In genomic region chr1:19484338-19484792, GRCh38 we compare ENCODE assay signal across 1 cellular context.
TF ChIP-seq lines count a peak whose summit lies in the region.

No MANE protein-coding gene starts in this region.

TF ChIP-seq in K562, 482 proteins besides CTCF, POLR2A, EP300 and RAD21 (continued from another document):
- TF ChIP-seq, protein P1, sequence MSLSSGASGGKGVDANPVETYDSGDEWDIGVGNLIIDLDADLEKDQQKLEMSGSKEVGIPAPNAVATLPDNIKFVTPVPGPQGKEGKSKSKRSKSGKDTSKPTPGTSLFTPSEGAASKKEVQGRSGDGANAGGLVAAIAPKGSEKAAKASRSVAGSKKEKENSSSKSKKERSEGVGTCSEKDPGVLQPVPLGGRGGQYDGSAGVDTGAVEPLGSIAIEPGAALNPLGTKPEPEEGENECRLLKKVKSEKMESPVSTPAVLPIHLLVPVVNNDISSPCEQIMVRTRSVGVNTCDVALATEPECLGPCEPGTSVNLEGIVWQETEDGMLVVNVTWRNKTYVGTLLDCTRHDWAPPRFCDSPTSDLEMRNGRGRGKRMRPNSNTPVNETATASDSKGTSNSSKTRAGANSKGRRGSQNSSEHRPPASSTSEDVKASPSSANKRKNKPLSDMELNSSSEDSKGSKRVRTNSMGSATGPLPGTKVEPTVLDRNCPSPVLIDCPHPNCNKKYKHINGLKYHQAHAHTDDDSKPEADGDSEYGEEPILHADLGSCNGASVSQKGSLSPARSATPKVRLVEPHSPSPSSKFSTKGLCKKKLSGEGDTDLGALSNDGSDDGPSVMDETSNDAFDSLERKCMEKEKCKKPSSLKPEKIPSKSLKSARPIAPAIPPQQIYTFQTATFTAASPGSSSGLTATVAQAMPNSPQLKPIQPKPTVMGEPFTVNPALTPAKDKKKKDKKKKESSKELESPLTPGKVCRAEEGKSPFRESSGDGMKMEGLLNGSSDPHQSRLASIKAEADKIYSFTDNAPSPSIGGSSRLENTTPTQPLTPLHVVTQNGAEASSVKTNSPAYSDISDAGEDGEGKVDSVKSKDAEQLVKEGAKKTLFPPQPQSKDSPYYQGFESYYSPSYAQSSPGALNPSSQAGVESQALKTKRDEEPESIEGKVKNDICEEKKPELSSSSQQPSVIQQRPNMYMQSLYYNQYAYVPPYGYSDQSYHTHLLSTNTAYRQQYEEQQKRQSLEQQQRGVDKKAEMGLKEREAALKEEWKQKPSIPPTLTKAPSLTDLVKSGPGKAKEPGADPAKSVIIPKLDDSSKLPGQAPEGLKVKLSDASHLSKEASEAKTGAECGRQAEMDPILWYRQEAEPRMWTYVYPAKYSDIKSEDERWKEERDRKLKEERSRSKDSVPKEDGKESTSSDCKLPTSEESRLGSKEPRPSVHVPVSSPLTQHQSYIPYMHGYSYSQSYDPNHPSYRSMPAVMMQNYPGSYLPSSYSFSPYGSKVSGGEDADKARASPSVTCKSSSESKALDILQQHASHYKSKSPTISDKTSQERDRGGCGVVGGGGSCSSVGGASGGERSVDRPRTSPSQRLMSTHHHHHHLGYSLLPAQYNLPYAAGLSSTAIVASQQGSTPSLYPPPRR (CRISPR knock-in tag; IDR thresholded peaks at IDR 0.05; ENCODE audit: borderline replicate concordance): no peak
- TF ChIP-seq TFAM (CRISPR knock-in tag; conservative IDR thresholded peaks at IDR 0.05) (no peak), ZNF445 (CRISPR knock-in tag; IDR thresholded peaks at IDR 0.05; ENCODE audit: low read depth) (no peak), COPS2 (conservative IDR thresholded peaks at IDR 0.05) (no peak), ARID2 (IDR thresholded peaks at IDR 0.05) (no peak), TOE1 (IDR thresholded peaks at IDR 0.05; ENCODE audit: borderline replicate concordance) (no peak), TOE1 (CRISPR knock-in tag; IDR thresholded peaks at IDR 0.05; ENCODE audit: borderline replicate concordance, low read depth) (no peak), BDP1 (IDR thresholded peaks at IDR 0.05; ENCODE audit: insufficient read depth, insufficient read length) (no peak), TCF7L2 (IDR thresholded peaks at IDR 0.05; ENCODE audit: low read depth, low read length) (no peak), ZNF121 (CRISPR knock-in tag; conservative IDR thresholded peaks at IDR 0.05) (no peak), SMAD3 (CRISPR knock-in tag; conservative IDR thresholded peaks at IDR 0.05) (no peak), WHSC1 (IDR thresholded peaks at IDR 0.05; ENCODE audit: low read length) (no peak), NFRKB (IDR thresholded peaks at IDR 0.05; ENCODE audit: low read depth) (no peak), SMAD1 (IDR thresholded peaks at IDR 0.05; ENCODE audit: low read depth, low read length, partially characterized antibody) (no peak), CREM (IDR thresholded peaks at IDR 0.05; ENCODE audit: low read depth) (no peak), ZNF507 (tag; conservative IDR thresholded peaks at IDR 0.05) (no peak)
- TF ChIP-seq, protein P2, sequence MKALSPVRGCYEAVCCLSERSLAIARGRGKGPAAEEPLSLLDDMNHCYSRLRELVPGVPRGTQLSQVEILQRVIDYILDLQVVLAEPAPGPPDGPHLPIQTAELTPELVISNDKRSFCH (CRISPR knock-in tag; IDR thresholded peaks at IDR 0.05): no peak
- TF ChIP-seq, protein P2 (tag; IDR thresholded peaks at IDR 0.05): no peak
- TF ChIP-seq, protein P3, sequence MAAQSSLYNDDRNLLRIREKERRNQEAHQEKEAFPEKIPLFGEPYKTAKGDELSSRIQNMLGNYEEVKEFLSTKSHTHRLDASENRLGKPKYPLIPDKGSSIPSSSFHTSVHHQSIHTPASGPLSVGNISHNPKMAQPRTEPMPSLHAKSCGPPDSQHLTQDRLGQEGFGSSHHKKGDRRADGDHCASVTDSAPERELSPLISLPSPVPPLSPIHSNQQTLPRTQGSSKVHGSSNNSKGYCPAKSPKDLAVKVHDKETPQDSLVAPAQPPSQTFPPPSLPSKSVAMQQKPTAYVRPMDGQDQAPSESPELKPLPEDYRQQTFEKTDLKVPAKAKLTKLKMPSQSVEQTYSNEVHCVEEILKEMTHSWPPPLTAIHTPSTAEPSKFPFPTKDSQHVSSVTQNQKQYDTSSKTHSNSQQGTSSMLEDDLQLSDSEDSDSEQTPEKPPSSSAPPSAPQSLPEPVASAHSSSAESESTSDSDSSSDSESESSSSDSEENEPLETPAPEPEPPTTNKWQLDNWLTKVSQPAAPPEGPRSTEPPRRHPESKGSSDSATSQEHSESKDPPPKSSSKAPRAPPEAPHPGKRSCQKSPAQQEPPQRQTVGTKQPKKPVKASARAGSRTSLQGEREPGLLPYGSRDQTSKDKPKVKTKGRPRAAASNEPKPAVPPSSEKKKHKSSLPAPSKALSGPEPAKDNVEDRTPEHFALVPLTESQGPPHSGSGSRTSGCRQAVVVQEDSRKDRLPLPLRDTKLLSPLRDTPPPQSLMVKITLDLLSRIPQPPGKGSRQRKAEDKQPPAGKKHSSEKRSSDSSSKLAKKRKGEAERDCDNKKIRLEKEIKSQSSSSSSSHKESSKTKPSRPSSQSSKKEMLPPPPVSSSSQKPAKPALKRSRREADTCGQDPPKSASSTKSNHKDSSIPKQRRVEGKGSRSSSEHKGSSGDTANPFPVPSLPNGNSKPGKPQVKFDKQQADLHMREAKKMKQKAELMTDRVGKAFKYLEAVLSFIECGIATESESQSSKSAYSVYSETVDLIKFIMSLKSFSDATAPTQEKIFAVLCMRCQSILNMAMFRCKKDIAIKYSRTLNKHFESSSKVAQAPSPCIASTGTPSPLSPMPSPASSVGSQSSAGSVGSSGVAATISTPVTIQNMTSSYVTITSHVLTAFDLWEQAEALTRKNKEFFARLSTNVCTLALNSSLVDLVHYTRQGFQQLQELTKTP (IDR thresholded peaks at IDR 0.05; ENCODE audit: low read depth in 1 of 2, partially characterized antibody in 2 of 2): no peak
- TF ChIP-seq, protein P4, sequence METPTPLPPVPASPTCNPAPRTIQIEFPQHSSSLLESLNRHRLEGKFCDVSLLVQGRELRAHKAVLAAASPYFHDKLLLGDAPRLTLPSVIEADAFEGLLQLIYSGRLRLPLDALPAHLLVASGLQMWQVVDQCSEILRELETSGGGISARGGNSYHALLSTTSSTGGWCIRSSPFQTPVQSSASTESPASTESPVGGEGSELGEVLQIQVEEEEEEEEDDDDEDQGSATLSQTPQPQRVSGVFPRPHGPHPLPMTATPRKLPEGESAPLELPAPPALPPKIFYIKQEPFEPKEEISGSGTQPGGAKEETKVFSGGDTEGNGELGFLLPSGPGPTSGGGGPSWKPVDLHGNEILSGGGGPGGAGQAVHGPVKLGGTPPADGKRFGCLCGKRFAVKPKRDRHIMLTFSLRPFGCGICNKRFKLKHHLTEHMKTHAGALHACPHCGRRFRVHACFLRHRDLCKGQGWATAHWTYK (CRISPR knock-in tag; IDR thresholded peaks at IDR 0.05): 0 out of 2 replicates have a peak, but pooled peaks have one; percentile 14
- TF ChIP-seq, protein P5, sequence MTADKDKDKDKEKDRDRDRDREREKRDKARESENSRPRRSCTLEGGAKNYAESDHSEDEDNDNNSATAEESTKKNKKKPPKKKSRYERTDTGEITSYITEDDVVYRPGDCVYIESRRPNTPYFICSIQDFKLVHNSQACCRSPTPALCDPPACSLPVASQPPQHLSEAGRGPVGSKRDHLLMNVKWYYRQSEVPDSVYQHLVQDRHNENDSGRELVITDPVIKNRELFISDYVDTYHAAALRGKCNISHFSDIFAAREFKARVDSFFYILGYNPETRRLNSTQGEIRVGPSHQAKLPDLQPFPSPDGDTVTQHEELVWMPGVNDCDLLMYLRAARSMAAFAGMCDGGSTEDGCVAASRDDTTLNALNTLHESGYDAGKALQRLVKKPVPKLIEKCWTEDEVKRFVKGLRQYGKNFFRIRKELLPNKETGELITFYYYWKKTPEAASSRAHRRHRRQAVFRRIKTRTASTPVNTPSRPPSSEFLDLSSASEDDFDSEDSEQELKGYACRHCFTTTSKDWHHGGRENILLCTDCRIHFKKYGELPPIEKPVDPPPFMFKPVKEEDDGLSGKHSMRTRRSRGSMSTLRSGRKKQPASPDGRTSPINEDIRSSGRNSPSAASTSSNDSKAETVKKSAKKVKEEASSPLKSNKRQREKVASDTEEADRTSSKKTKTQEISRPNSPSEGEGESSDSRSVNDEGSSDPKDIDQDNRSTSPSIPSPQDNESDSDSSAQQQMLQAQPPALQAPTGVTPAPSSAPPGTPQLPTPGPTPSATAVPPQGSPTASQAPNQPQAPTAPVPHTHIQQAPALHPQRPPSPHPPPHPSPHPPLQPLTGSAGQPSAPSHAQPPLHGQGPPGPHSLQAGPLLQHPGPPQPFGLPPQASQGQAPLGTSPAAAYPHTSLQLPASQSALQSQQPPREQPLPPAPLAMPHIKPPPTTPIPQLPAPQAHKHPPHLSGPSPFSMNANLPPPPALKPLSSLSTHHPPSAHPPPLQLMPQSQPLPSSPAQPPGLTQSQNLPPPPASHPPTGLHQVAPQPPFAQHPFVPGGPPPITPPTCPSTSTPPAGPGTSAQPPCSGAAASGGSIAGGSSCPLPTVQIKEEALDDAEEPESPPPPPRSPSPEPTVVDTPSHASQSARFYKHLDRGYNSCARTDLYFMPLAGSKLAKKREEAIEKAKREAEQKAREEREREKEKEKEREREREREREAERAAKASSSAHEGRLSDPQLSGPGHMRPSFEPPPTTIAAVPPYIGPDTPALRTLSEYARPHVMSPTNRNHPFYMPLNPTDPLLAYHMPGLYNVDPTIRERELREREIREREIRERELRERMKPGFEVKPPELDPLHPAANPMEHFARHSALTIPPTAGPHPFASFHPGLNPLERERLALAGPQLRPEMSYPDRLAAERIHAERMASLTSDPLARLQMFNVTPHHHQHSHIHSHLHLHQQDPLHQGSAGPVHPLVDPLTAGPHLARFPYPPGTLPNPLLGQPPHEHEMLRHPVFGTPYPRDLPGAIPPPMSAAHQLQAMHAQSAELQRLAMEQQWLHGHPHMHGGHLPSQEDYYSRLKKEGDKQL (CRISPR knock-in tag; IDR thresholded peaks at IDR 0.05; ENCODE audit: borderline replicate concordance): no peak
